In the genomic region with DNA sequence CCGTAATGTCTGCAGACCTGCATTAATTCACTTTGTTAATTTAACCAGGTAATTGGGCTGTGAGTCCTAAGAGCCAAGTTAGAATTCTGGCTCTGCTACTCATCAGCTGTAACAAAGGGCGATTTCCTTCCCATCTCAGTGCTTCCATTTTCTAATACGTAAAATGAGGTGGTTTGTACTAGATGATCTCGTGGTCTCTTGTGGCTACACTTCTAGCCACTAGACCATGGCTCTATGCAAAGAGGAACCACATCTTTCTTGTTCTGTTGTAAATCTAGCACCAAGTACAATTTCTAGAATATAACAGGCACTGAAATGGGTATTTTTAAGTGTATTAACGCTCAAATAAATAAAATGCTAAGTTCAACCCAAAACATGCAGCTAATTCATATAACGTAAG, we compare ENCODE assay signal across 15 cellular contexts.
DNase-seq lines count a peak whose midpoint lies in the region; ATAC-seq, FAIRE-seq and TF ChIP-seq lines count a peak whose summit lies in the region.
"Had no signal": no experiment of that assay in that cellular context is flagged by ENCODE, and none has a peak within 500 bp of the region (broad histone marks: within the 10 kb centered on the region; RNA-seq: fewer than 3 reads in every experiment).

No MANE protein-coding gene starts in this region.

- no peak overlapping the region for H3K9ac ChIP-seq in Karpas-422 (ENCODE audit: low read length)

- H3K9me3 ChIP-seq in Karpas-422 (ENCODE audit: low read length): no peaks in the 10 kb centered on the region
- no peaks in the 10 kb centered on the region for H3K9me3 ChIP-seq in upper lobe of left lung
- H3K9me3 ChIP-seq in tibial nerve: no peaks in the 10 kb centered on the region

- H3K9me2 ChIP-seq in Karpas-422 (replicated peaks; ENCODE audit: insufficient read depth, low read length): no peaks in the 10 kb centered on the region

- TF ChIP-seq EP300 in upper lobe of left lung (IDR thresholded peaks at IDR 0.05): no peak
- TF ChIP-seq EP300 in tibial nerve (IDR thresholded peaks at IDR 0.05): no peak

- H3K79me2 ChIP-seq in Karpas-422 (ENCODE audit: low read length): no peaks in the 10 kb centered on the region

- no peak for TF ChIP-seq POLR2A in upper lobe of left lung (IDR thresholded peaks at IDR 0.05)
- TF ChIP-seq POLR2A in tibial nerve (IDR thresholded peaks at IDR 0.05): no peak

- TF ChIP-seq CTCF in upper lobe of left lung (IDR thresholded peaks at IDR 0.05) (no peak), tibial nerve (IDR thresholded peaks at IDR 0.05) (no peak)

- H3K4me1 ChIP-seq in Karpas-422 (ENCODE audit: low read length) (no peaks in the 10 kb centered on the region), upper lobe of left lung (peaks cover 0 to 7% (median 3%) of the 10 kb centered on the region in 4 donors), tibial nerve (peaks cover 0 to 5% (median 0%) of the 10 kb centered on the region in 4 donors)

- H3K4me3 ChIP-seq in Karpas-422 (ENCODE audit: low read length) (no peak overlapping the region), upper lobe of left lung (no peak overlapping the region), tibial nerve (no peak overlapping the region)

- WGBS in upper lobe of left lung, 2 donors: 86 to 89% methylated on average over 6 of the region's 6 CpGs
- WGBS in tibial nerve, 2 donors: 91 to 93% methylated on average over 6 of the region's 6 CpGs

- peak; percentile 39 for FAIRE-seq in GM18507 (lab: Jason Lieb, UNC)

- no peaks in the 10 kb centered on the region for H4K20me1 ChIP-seq in Karpas-422 (ENCODE audit: insufficient read depth, low read depth, low read length)

- DNase-seq in GM18507 (ENCODE audit: extremely low spot score, insufficient read length, low read depth): no peak
- peak; percentile 29 for DNase-seq in Karpas-422
- DNase-seq in upper lobe of left lung: no peak
- DNase-seq in activated CD4-positive, alpha-beta T cell treated with anti-CD3 and anti-CD28 coated beads for 4 hours: no peak
- no peak for DNase-seq in tibial nerve (ENCODE audit: low spot score in 2 of 2)
- DNase-seq: activated CD4-positive, alpha-beta T cell treated with anti-CD3 and anti-CD28 coated beads, Interleukin-2, amount 10 ng/mL, durations not matched to agents 24 days and 14 days; AML-193; aorta; dermis blood vessel endothelial cell; T-helper 1 cell had no signal

- ATAC-seq in GM21390 (IDR thresholded peaks at IDR 0.05; ENCODE audit: unreplicated experiment): peak; percentile 72
- ATAC-seq in HG02973 (IDR thresholded peaks at IDR 0.05; ENCODE audit: unreplicated experiment): peak; percentile 73
- no peak for ATAC-seq in upper lobe of left lung (ENCODE audit: low FRiP score in 2 of 2)
- ATAC-seq in GM19023 (IDR thresholded peaks at IDR 0.05; ENCODE audit: unreplicated experiment): no peak
- ATAC-seq: activated T-helper 17 cell treated with anti-CD3 and anti-CD28 coated beads, Interleukin-2, amount 50 U/mL, for 72 hours; sciatic nerve had no signal

- H2AFZ ChIP-seq in Karpas-422 (ENCODE audit: low read length): no peak overlapping the region

- H3K27ac ChIP-seq in Karpas-422 (ENCODE audit: low read length): no peak overlapping the region
- H3K27ac ChIP-seq in upper lobe of left lung: no peak overlapping the region
- no peak overlapping the region for H3K27ac ChIP-seq in tibial nerve

- H3K27me3 ChIP-seq in Karpas-422 (ENCODE audit: low read length) (no peaks in the 10 kb centered on the region), upper lobe of left lung (no peaks in the 10 kb centered on the region), tibial nerve (no peaks in the 10 kb centered on the region)

- no peak overlapping the region for H3K4me2 ChIP-seq in Karpas-422 (ENCODE audit: low read depth, low read length, poor library complexity, severe bottlenecking)

- H3K36me3 ChIP-seq in Karpas-422 (ENCODE audit: insufficient read depth, low read length): no peaks in the 10 kb centered on the region
- no peaks in the 10 kb centered on the region for H3K36me3 ChIP-seq in upper lobe of left lung
- H3K36me3 ChIP-seq in tibial nerve: no peaks in the 10 kb centered on the region

Comparison
In these comparisons a context has a peak if more than half of its experiments do, and no peak if none do; other contexts are left out.
1. ATAC-seq: peak in GM21390 (single experiment) and HG02973 (single experiment); none in upper lobe of left lung (0 of 2) and GM19023 (single experiment).